Comparison of ENCODE assay signal across 10 cellular contexts in genomic region chr11:96185220-96185768, GRCh38.
DNase-seq lines count a peak whose midpoint lies in the region; ATAC-seq lines count a peak whose summit lies in the region.
"Had no signal": no experiment of that assay in that cellular context is flagged by ENCODE, and none has a peak within 500 bp of the region (broad histone marks: within the 10 kb centered on the region; RNA-seq: fewer than 3 reads in every experiment).

No MANE protein-coding gene starts in this region.

- H3K27me3 ChIP-seq in naive thymus-derived CD4-positive, alpha-beta T cell (ENCODE audit: control insufficient read depth in 2 of 2, insufficient read depth in 2 of 2, low read length in 2 of 2): no peaks in the 10 kb centered on the region

- no peak for DNase-seq in activated T-cell treated with anti-CD3 and anti-CD28 coated beads, Interleukin-2, amount 50 U/mL, for 24 hours
- no peak for DNase-seq in activated T-cell treated with anti-CD3 and anti-CD28 coated beads, Interleukin-2, amount 50 U/mL, for 1 hour
- DNase-seq in naive thymus-derived CD4-positive, alpha-beta T cell: no peak
- no peak for DNase-seq in GDM1 (lab: John Stamatoyannopoulos, UW)
- DNase-seq in kidney tubule cell (ENCODE audit: low spot score): no peak
- no peak for DNase-seq in T-helper 9 cell
- DNase-seq: amniotic stem cell; stimulated activated CD4-positive, alpha-beta T cell treated with anti-CD3 and anti-CD28 coated beads, Interleukin-12 subunit alpha, Interleukin-12 subunit beta, amount 100 ng/mL, for 4 hours had no signal

- H3K4me3 Mint-ChIP-seq in activated T-cell treated with anti-CD3 and anti-CD28 coated beads, Interleukin-2, amount 50 U/mL, for 24 hours: no peak overlapping the region
- no peak overlapping the region for H3K4me3 Mint-ChIP-seq in naive thymus-derived CD4-positive, alpha-beta T cell

- peaks cover 87% of the 10 kb centered on the region for H3K4me1 Mint-ChIP-seq in activated T-cell treated with anti-CD3 and anti-CD28 coated beads, Interleukin-2, amount 50 U/mL, for 24 hours (ENCODE audit: low read depth)
- H3K4me1 Mint-ChIP-seq in naive thymus-derived CD4-positive, alpha-beta T cell: peaks cover 34 to 95% (median 92%) of the 10 kb centered on the region in 7 donors

- peaks cover 9 to 31% of the 10 kb centered on the region in 2 donors for H3K4me1 ChIP-seq in naive thymus-derived CD4-positive, alpha-beta T cell (ENCODE audit: control insufficient read depth in 2 of 2, insufficient read depth in 2 of 2, low read length in 2 of 2)

- POLR2A ChIA-PET in naive thymus-derived CD4-positive, alpha-beta T cell (lab: Charles Lee): interaction anchor here (0.5 to 0.6 kb wide), 2 partner anchors 26 to 77 kb away, joined by 3 to 4 read pairs; no protein-coding TSS in a partner anchor

- H3K27ac ChIP-seq in naive thymus-derived CD4-positive, alpha-beta T cell (ENCODE audit: low read depth, low read length): no peak overlapping the region

- peak overlapping the region; percentile 94 for H3K27ac Mint-ChIP-seq in activated T-cell treated with anti-CD3 and anti-CD28 coated beads, Interleukin-2, amount 50 U/mL, for 24 hours
- H3K27ac Mint-ChIP-seq in naive thymus-derived CD4-positive, alpha-beta T cell: peak overlapping the region in 5 of 9 donors; percentile 49 to 90 (median 63)

- no peaks in the 10 kb centered on the region for H3K27me3 Mint-ChIP-seq in activated T-cell treated with anti-CD3 and anti-CD28 coated beads, Interleukin-2, amount 50 U/mL, for 24 hours
- no peaks in the 10 kb centered on the region for H3K27me3 Mint-ChIP-seq in naive thymus-derived CD4-positive, alpha-beta T cell

- no peaks in the 10 kb centered on the region for H3K36me3 ChIP-seq in naive thymus-derived CD4-positive, alpha-beta T cell (ENCODE audit: control insufficient read depth in 2 of 3, insufficient read depth in 3 of 3, low read length in 3 of 3)

- no peak overlapping the region for H3K4me3 ChIP-seq in naive thymus-derived CD4-positive, alpha-beta T cell (ENCODE audit: low read length)

- peaks cover 27% of the 10 kb centered on the region for H3K36me3 Mint-ChIP-seq in activated T-cell treated with anti-CD3 and anti-CD28 coated beads, Interleukin-2, amount 50 U/mL, for 24 hours (ENCODE audit: low read depth)
- peaks cover 0 to 22% (median 12%) of the 10 kb centered on the region in 5 donors for H3K36me3 Mint-ChIP-seq in naive thymus-derived CD4-positive, alpha-beta T cell

- intact Hi-C loops in naive thymus-derived CD4-positive, alpha-beta T cell (cut with micrococcal nuclease): no loop called here

- no peaks in the 10 kb centered on the region for H3K9me3 ChIP-seq in naive thymus-derived CD4-positive, alpha-beta T cell (ENCODE audit: control insufficient read depth in 2 of 3, low read length in 3 of 3)

- CTCF ChIA-PET in naive thymus-derived CD4-positive, alpha-beta T cell (lab: Charles Lee): interaction anchor here (1.0 kb wide), 1 partner anchor 156 kb away, joined by 3 read pairs; no protein-coding TSS in a partner anchor

- ATAC-seq in GM21786 (IDR thresholded peaks at IDR 0.05; ENCODE audit: unreplicated experiment) (peak; percentile 68), HG03378 (IDR thresholded peaks at IDR 0.05; ENCODE audit: unreplicated experiment) (peak; percentile 58)
- no peak for ATAC-seq in naive thymus-derived CD4-positive, alpha-beta T cell

- H3K9me3 Mint-ChIP-seq in activated T-cell treated with anti-CD3 and anti-CD28 coated beads, Interleukin-2, amount 50 U/mL, for 24 hours: no peaks in the 10 kb centered on the region
- H3K9me3 Mint-ChIP-seq in naive thymus-derived CD4-positive, alpha-beta T cell: peaks cover 0 to 3% (median 0%) of the 10 kb centered on the region in 11 donors
